8 cellular contexts compared by ENCODE assay signal in genomic region chrY:22598767-22599166, GRCh38.
DNase-seq lines count a peak whose midpoint lies in the region; ATAC-seq and TF ChIP-seq lines count a peak whose summit lies in the region.
"Not testable (repeated sequence)": the region's sequence is repeated elsewhere in the genome, so short reads cannot be mapped to it uniquely, and the experiment has no call there.

No MANE protein-coding gene starts in this region.

- 20 to 47% methylated on average over 1 to 3 of the region's 3 CpGs for WGBS in body of pancreas, 2 donors

- intact Hi-C loops in body of pancreas (cut with DNase I); upper lobe of right lung (cut with DNase I): not testable (repeated sequence)

- not testable (repeated sequence) for H3K4me3 ChIP-seq in RWPE2 (ENCODE audit: severe bottlenecking); body of pancreas; upper lobe of right lung

- not testable (repeated sequence) for DNase-seq in RWPE2 (ENCODE audit: low spot score); body of pancreas; upper lobe of right lung

- not testable (repeated sequence) for H3K27me3 ChIP-seq in RWPE2 (ENCODE audit: insufficient read depth, poor library complexity, severe bottlenecking); body of pancreas; upper lobe of right lung

- not testable (repeated sequence) for H3K9me3 ChIP-seq in RWPE2 (ENCODE audit: severe bottlenecking); body of pancreas; upper lobe of right lung

- ATAC-seq in GM18498 (IDR thresholded peaks at IDR 0.05; ENCODE audit: unreplicated experiment) (peak; percentile 65), GM19397 (IDR thresholded peaks at IDR 0.05; ENCODE audit: unreplicated experiment) (peak; percentile 71), GM21619 (IDR thresholded peaks at IDR 0.05; ENCODE audit: unreplicated experiment) (peak; percentile 73), HG02678 (IDR thresholded peaks at IDR 0.05; ENCODE audit: unreplicated experiment) (peak; percentile 49), HG03442 (IDR thresholded peaks at IDR 0.05; ENCODE audit: unreplicated experiment) (peak; percentile 79), RWPE2 (ENCODE audit: low read depth) (peak; percentile 100), body of pancreas (peak; percentile 78), upper lobe of right lung (peak; percentile 43)

- not testable (repeated sequence) for TF ChIP-seq CTCF in RWPE2 (IDR thresholded peaks at IDR 0.05; ENCODE audit: poor library complexity, severe bottlenecking); body of pancreas (IDR thresholded peaks at IDR 0.05); upper lobe of right lung (IDR thresholded peaks at IDR 0.05)

- not testable (repeated sequence) for H3K4me1 ChIP-seq in RWPE2 (ENCODE audit: insufficient read depth, poor library complexity, severe bottlenecking); body of pancreas; upper lobe of right lung

- TF ChIP-seq POLR2A in body of pancreas (IDR thresholded peaks at IDR 0.05): not testable (repeated sequence)

- H3K27ac ChIP-seq in RWPE2 (ENCODE audit: poor library complexity, severe bottlenecking); body of pancreas; upper lobe of right lung: not testable (repeated sequence)

- H3K36me3 ChIP-seq in RWPE2 (ENCODE audit: low read depth); body of pancreas (replicated peaks in 1 of 2; ENCODE audit: insufficient read depth in 1 of 2, low read depth in 2 of 2); upper lobe of right lung: not testable (repeated sequence)

Comparison
In these comparisons a context has a peak if more than half of its experiments do, and no peak if none do; other contexts are left out.
1. ATAC-seq: peak in every context shown above with its lines; median percentile 100 in RWPE2; 79 in HG03442; 78 in body of pancreas; 73 in GM21619; 71 in GM19397; 65 in GM18498; 49 in HG02678; 43 in upper lobe of right lung.